24 cellular contexts compared by ENCODE assay signal in genomic region chr14:64008016-64008415, GRCh38.
"Had no signal": no experiment of that assay in that cellular context is flagged by ENCODE, and none has a peak within 500 bp of the region (broad histone marks: within the 10 kb centered on the region; RNA-seq: fewer than 3 reads in every experiment).

No MANE protein-coding gene starts in this region.

- H3K4me3 Mint-ChIP-seq: mesothelial cell of epicardium; naive B cell; natural killer cell treated with Interleukin-12 subunit alpha and Interleukin-12 subunit beta and Interleukin-15 and Interleukin-18, amount 100 ng/mL, for 72 hours; neural progenitor cell; stimulated activated memory B cell treated with anti-CD40 and anti-IgM and Interleukin-4, amounts not matched to agents 10 μg/mL and 1 μg/mL and 100 μg/mL, for 72 hours; stimulated activated naive CD8-positive, alpha-beta T cell treated with anti-CD3 and anti-CD28 coated beads, Interleukin-15, amount 100 ng/mL, for 72 hours had no signal

- H3K27ac Mint-ChIP-seq: mesothelial cell of epicardium; naive B cell; natural killer cell treated with Interleukin-12 subunit alpha and Interleukin-12 subunit beta and Interleukin-15 and Interleukin-18, amount 100 ng/mL, for 72 hours; neural progenitor cell; stimulated activated memory B cell treated with anti-CD40 and anti-IgM and Interleukin-4, amounts not matched to agents 10 μg/mL and 1 μg/mL and 100 μg/mL, for 72 hours; stimulated activated naive CD8-positive, alpha-beta T cell treated with anti-CD3 and anti-CD28 coated beads, Interleukin-15, amount 100 ng/mL, for 72 hours had no signal

- H3K27ac ChIP-seq: dorsolateral prefrontal cortex, epithelial cell of prostate, gastrocnemius medialis, neural progenitor cell, prostate gland, right atrium auricular region, skin epidermis, spleen, suprapubic skin, transverse colon, upper lobe of right lung, vagina had no signal

- H3K27me3 ChIP-seq: gastrocnemius medialis, neural progenitor cell, right atrium auricular region, spleen, suprapubic skin, transverse colon, upper lobe of right lung, vagina had no signal

- H3K4me1 ChIP-seq: gastrocnemius medialis, neural progenitor cell, prostate gland, right atrium auricular region, spleen, suprapubic skin, transverse colon, upper lobe of right lung, vagina had no signal

- H3K9me3 ChIP-seq: gastrocnemius medialis, mucosa of descending colon, prostate gland, right atrium auricular region, spleen, suprapubic skin, transverse colon, upper lobe of right lung, vagina had no signal

- H3K4me1 Mint-ChIP-seq: mesothelial cell of epicardium, neural progenitor cell had no signal

- H3K27me3 Mint-ChIP-seq: naive B cell; natural killer cell treated with Interleukin-12 subunit alpha and Interleukin-12 subunit beta and Interleukin-15 and Interleukin-18, amount 100 ng/mL, for 72 hours; stimulated activated memory B cell treated with anti-CD40 and anti-IgM and Interleukin-4, amounts not matched to agents 10 μg/mL and 1 μg/mL and 100 μg/mL, for 72 hours; stimulated activated naive CD8-positive, alpha-beta T cell treated with anti-CD3 and anti-CD28 coated beads, Interleukin-15, amount 100 ng/mL, for 72 hours had no signal

- DNase-seq: dorsolateral prefrontal cortex; effector CD4-positive, alpha-beta T cell; foreskin fibroblast; gastrocnemius medialis; head of caudate nucleus; mesenchymal stem cell; mucosa of descending colon; naive B cell; spleen; stimulated activated CD4-positive, alpha-beta T cell treated with anti-CD3 and anti-CD28 coated beads, Interleukin-4, amount 100 ng/mL, for 4 hours; stimulated activated naive CD8-positive, alpha-beta T cell treated with anti-CD3 and anti-CD28 coated beads, Interleukin-15, amount 100 ng/mL, for 72 hours; transverse colon; upper lobe of right lung had no signal

- H3K4me3 ChIP-seq: dorsolateral prefrontal cortex, gastrocnemius medialis, lung, mucosa of descending colon, neural progenitor cell, prostate gland, right atrium auricular region, skin epidermis, spleen, suprapubic skin, transverse colon, upper lobe of right lung, vagina had no signal

- H3K36me3 ChIP-seq: prostate gland had no signal

- H3K9me3 Mint-ChIP-seq: mesothelial cell of epicardium; naive B cell; natural killer cell treated with Interleukin-12 subunit alpha and Interleukin-12 subunit beta and Interleukin-15 and Interleukin-18, amount 100 ng/mL, for 72 hours; neural progenitor cell; stimulated activated memory B cell treated with anti-CD40 and anti-IgM and Interleukin-4, amounts not matched to agents 10 μg/mL and 1 μg/mL and 100 μg/mL, for 72 hours; stimulated activated naive CD8-positive, alpha-beta T cell treated with anti-CD3 and anti-CD28 coated beads, Interleukin-15, amount 100 ng/mL, for 72 hours had no signal
